8 cellular contexts compared by ENCODE assay signal in the genomic region with DNA sequence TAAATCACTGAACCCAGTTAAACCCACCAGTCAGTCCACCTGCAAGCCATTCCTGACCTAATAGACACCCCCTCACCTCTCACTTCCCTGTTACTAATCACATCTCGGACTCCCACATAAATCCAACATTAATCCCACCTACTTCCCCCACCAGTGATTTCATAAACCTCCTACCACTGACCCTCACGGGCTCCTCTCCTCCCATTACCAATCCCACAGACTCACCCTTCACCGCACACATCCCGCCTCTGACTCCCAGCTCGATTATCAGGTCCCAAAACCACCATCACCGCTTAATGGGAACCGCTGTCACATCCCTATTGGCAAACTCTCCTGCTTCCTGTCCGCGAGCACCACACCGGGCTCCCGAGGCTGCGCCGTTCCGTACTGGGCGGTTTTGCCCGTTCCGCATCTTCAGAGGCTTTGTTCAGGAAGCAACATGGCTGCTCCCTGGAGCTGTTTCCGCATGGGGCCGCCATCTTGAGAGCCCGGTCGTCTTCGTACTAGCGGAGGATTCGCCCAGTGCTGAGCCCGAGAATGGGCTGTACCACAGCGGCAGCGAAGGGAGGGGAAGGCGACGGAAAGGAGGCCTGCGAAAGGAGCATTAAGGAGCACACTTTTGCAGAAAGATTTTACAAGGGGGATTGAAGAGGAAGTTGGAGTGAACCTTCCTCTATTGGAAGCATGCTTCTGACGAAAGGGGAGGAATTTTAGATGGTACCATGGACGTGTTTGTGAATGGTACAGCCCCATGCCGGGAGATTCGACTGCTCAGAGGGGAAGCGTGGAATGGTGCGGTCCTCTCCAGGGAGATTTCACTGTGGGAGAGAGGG. TPM values are rescaled to one million over a fixed set of nuclear protein-coding genes. Genes with fewer than 3 reads are reported as not detected.
DNase-seq lines count a peak whose midpoint lies in the region; ATAC-seq and TF ChIP-seq lines count a peak whose summit lies in the region.

A gene (minus strand): TSS at position 502 of the 833 bp plus-strand sequence. CDS start 1,825 bp downstream, outside the sequence.

- H3K4me3 ChIP-seq in coronary artery: peak within 1 kb of the TSS; percentile 68
- peak within 1 kb of the TSS; percentile 72 for H3K4me3 ChIP-seq in kidney epithelial cell (ENCODE audit: low read depth, low read length)

- H3K36me3 ChIP-seq in kidney epithelial cell (ENCODE audit: control insufficient read depth, insufficient read depth, low read length): no peaks in the 10 kb centered on the region

- DNase-seq in GM10248 (ENCODE audit: extremely low spot score) (peak; percentile 15), NCI-H187 (lab: John Stamatoyannopoulos, UW) (peak; percentile 81 to 85), coronary artery (ENCODE audit: low spot score) (peak; percentile 86), kidney epithelial cell (ENCODE audit: low read depth) (peak; percentile 80), smooth muscle cell of the brain vasculature (ENCODE audit: low read depth, low spot score) (peak; percentile 90)
- DNase-seq in activated CD4-positive, alpha-beta T cell treated with anti-CD3 and anti-CD28 coated beads, Interleukin-2, amount 50 U/mL, for 1 hour: peak; percentile 23

- POLR2A ChIA-PET in GM10248 (lab: Yijun Ruan, JAX): no interaction called here

- H3K27ac ChIP-seq in coronary artery: peak within 1 kb of the TSS in 1 of 2 donors; percentile 78

- CTCF ChIA-PET in GM10248 (lab: Yijun Ruan, JAX): no interaction called here

- no peak for ATAC-seq in GM18873 (IDR thresholded peaks at IDR 0.05; ENCODE audit: low FRiP score, unreplicated experiment)
- no peak for ATAC-seq in GM19397 (IDR thresholded peaks at IDR 0.05; ENCODE audit: unreplicated experiment)

- no peak for TF ChIP-seq CTCF in GM10248 (IDR thresholded peaks at IDR 0.05; ENCODE audit: control extremely low read depth, extremely low read depth, low read depth, missing control alignments)
- TF ChIP-seq CTCF in coronary artery (IDR thresholded peaks at IDR 0.05): no peak
- no peak for TF ChIP-seq CTCF in kidney epithelial cell (IDR thresholded peaks at IDR 0.05; ENCODE audit: insufficient read depth, low read length, poor library complexity, severe bottlenecking)

- H3K27me3 ChIP-seq in kidney epithelial cell (ENCODE audit: control insufficient read depth, insufficient read depth, low read length): no peaks in the 10 kb centered on the region

RNA-seq across cellular contexts. Expression of the gene that starts here (rescaled TPM):
- 8.5 and 9.2 TPM in 2 replicates for total RNA-seq in kidney epithelial cell

Comparison
In these comparisons a context has a peak if more than half of its experiments do, and no peak if none do; other contexts are left out.
1. DNase-seq: peak in every context shown above with its lines; median percentile 90 in smooth muscle cell of the brain vasculature; 86 in coronary artery; 83 in NCI-H187; 80 in kidney epithelial cell; 23 in activated CD4-positive, alpha-beta T cell treated with anti-CD3 and anti-CD28 coated beads, Interleukin-2, amount 50 U/mL, for 1 hour; 15 in GM10248.